ENCODE assay signal across 1 cellular context in the genomic region with DNA sequence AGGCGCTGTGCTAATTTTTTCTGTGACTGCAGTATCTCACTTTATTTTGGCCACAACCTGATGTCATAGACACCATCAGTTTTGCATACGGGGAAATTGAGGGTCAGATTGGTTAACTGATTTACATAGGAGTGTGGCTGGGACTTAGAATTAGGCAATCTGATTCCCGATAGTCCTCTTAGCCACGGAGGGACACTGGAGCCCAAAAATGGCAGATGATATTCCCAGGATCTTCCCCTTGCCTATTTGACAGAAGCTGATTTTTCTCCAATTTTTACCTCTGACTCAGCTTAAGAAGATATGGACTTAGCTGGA.
TF ChIP-seq lines count a peak whose summit lies in the region.

No MANE protein-coding gene starts in this region.

TF ChIP-seq in H1, 55 proteins besides CTCF, POLR2A, EP300 and RAD21 (continued from another document):
- TF ChIP-seq YY1 (IDR thresholded peaks at IDR 0.05; ENCODE audit: low read depth, low read length) (no peak), JUND (IDR thresholded peaks at IDR 0.05; ENCODE audit: low read length) (no peak), GABPA (IDR thresholded peaks at IDR 0.05; ENCODE audit: borderline replicate concordance, insufficient read depth, low read length) (no peak)
